1 cellular context compared by ENCODE assay signal in the genomic region with DNA sequence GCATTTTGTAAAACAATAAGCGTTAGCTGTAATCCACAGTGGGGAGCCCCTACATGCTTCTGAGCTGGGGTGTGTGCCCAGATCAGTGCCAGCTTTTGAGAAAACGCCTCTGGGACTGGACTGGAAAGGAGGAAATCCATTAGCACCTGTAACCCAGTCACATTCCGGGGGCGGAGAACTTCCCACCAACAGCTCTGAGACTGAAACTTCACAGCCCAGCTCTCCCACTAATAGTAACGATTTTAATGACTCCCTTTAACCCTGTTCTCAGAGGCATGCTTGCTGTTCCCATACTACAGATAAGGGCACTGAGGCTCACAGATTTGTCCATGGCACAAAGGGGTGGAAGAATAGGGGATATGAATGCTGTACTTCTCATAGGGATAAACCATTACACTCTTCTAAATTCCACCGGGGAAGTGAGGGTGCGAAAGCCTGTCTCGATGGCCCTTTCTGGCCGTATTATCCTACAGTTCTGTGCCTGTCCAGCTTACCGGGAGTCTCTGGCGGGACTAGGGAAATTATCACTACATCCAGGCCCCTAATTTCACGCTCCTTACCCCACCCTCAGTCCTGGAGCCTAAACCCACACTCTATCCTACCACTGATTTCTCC.
TF ChIP-seq lines count a peak whose summit lies in the region.

No MANE protein-coding gene starts in this region.

TF ChIP-seq in K562, 482 proteins besides CTCF, POLR2A, EP300 and RAD21:
- TF ChIP-seq TCFL5 (CRISPR knock-in tag; conservative IDR thresholded peaks at IDR 0.05) (no peak), BCOR (IDR thresholded peaks at IDR 0.05) (0 out of 2 replicates have a peak, but pooled peaks have one; percentile 66), EGR1 (conservative IDR thresholded peaks at IDR 0.05) (peak; percentile 70), KDM1A (IDR thresholded peaks at IDR 0.05) (peak; percentile 68 to 81), ZFX (CRISPR knock-in tag; IDR thresholded peaks at IDR 0.05) (peak; percentile 42), HCFC1 (IDR thresholded peaks at IDR 0.05; ENCODE audit: low read depth, low read length) (0 out of 2 replicates have a peak, but pooled peaks have one; percentile 5), RBM25 (IDR thresholded peaks at IDR 0.05; ENCODE audit: low read depth, low read length, severe bottlenecking) (peak; percentile 93)
- TF ChIP-seq, protein P1, sequence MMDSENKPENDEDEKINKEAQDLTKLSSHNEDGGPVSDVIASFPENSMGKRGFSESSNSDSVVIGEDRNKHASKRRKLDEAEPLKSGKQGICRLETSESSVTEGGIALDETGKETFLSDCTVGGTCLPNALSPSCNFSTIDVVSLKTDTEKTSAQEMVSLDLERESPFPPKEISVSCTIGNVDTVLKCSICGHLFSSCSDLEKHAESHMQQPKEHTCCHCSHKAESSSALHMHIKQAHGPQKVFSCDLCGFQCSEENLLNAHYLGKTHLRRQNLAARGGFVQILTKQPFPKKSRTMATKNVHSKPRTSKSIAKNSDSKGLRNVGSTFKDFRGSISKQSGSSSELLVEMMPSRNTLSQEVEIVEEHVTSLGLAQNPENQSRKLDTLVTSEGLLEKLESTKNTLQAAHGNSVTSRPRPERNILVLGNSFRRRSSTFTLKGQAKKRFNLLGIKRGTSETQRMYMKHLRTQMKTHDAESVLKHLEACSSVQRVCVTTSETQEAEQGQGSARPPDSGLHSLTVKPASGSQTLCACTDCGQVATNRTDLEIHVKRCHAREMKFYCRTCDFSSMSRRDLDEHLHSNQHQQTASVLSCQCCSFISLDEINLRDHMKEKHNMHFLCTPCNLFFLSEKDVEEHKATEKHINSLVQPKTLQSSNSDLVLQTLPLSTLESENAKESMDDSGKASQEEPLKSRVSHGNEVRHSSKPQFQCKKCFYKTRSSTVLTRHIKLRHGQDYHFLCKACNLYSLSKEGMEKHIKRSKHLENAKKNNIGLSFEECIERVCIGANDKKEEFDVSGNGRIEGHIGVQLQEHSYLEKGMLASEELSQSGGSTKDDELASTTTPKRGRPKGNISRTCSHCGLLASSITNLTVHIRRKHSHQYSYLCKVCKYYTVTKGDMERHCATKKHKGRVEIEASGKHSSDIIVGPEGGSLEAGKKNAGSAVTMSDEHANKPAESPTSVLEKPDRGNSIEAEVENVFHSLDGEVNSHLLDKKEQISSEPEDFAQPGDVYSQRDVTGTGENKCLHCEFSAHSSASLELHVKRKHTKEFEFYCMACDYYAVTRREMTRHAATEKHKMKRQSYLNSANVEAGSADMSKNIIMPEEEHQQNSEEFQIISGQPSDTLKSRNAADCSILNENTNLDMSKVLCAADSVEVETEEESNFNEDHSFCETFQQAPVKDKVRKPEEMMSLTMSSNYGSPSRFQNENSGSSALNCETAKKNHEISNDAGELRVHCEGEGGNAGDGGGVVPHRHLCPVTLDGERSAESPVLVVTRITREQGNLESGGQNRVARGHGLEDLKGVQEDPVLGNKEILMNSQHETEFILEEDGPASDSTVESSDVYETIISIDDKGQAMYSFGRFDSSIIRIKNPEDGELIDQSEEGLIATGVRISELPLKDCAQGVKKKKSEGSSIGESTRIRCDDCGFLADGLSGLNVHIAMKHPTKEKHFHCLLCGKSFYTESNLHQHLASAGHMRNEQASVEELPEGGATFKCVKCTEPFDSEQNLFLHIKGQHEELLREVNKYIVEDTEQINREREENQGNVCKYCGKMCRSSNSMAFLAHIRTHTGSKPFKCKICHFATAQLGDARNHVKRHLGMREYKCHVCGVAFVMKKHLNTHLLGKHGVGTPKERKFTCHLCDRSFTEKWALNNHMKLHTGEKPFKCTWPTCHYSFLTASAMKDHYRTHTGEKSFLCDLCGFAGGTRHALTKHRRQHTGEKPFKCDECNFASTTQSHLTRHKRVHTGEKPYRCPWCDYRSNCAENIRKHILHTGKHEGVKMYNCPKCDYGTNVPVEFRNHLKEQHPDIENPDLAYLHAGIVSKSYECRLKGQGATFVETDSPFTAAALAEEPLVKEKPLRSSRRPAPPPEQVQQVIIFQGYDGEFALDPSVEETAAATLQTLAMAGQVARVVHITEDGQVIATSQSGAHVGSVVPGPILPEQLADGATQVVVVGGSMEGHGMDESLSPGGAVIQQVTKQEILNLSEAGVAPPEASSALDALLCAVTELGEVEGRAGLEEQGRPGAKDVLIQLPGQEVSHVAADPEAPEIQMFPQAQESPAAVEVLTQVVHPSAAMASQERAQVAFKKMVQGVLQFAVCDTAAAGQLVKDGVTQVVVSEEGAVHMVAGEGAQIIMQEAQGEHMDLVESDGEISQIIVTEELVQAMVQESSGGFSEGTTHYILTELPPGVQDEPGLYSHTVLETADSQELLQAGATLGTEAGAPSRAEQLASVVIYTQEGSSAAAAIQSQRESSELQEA (IDR thresholded peaks at IDR 0.05; ENCODE audit: low read depth): no peak
- TF ChIP-seq, protein P2, sequence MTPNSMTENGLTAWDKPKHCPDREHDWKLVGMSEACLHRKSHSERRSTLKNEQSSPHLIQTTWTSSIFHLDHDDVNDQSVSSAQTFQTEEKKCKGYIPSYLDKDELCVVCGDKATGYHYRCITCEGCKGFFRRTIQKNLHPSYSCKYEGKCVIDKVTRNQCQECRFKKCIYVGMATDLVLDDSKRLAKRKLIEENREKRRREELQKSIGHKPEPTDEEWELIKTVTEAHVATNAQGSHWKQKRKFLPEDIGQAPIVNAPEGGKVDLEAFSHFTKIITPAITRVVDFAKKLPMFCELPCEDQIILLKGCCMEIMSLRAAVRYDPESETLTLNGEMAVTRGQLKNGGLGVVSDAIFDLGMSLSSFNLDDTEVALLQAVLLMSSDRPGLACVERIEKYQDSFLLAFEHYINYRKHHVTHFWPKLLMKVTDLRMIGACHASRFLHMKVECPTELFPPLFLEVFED (CRISPR knock-in tag; conservative IDR thresholded peaks at IDR 0.05): no peak
- TF ChIP-seq, protein P3, sequence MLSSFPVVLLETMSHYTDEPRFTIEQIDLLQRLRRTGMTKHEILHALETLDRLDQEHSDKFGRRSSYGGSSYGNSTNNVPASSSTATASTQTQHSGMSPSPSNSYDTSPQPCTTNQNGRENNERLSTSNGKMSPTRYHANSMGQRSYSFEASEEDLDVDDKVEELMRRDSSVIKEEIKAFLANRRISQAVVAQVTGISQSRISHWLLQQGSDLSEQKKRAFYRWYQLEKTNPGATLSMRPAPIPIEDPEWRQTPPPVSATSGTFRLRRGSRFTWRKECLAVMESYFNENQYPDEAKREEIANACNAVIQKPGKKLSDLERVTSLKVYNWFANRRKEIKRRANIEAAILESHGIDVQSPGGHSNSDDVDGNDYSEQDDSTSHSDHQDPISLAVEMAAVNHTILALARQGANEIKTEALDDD (IDR thresholded peaks at IDR 0.05): peak; percentile 65; the same call in 1 of the 2 replicates
- TF ChIP-seq, protein P4, sequence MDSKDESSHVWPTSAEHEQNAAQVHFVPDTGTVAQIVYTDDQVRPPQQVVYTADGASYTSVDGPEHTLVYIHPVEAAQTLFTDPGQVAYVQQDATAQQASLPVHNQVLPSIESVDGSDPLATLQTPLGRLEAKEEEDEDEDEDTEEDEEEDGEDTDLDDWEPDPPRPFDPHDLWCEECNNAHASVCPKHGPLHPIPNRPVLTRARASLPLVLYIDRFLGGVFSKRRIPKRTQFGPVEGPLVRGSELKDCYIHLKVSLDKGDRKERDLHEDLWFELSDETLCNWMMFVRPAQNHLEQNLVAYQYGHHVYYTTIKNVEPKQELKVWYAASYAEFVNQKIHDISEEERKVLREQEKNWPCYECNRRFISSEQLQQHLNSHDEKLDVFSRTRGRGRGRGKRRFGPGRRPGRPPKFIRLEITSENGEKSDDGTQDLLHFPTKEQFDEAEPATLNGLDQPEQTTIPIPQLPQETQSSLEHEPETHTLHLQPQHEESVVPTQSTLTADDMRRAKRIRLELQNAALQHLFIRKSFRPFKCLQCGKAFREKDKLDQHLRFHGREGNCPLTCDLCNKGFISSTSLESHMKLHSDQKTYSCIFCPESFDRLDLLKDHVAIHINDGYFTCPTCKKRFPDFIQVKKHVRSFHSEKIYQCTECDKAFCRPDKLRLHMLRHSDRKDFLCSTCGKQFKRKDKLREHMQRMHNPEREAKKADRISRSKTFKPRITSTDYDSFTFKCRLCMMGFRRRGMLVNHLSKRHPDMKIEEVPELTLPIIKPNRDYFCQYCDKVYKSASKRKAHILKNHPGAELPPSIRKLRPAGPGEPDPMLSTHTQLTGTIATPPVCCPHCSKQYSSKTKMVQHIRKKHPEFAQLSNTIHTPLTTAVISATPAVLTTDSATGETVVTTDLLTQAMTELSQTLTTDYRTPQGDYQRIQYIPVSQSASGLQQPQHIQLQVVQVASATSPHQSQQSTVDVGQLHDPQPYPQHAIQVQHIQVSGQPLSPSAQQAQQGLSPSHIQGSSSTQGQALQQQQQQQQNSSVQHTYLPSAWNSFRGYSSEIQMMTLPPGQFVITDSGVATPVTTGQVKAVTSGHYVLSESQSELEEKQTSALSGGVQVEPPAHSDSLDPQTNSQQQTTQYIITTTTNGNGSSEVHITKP (IDR thresholded peaks at IDR 0.05; ENCODE audit: partially characterized antibody): peak; percentile 84
TF ChIP-seq in K562: peak in this region for 8.
